15 cellular contexts compared by ENCODE assay signal in the genomic region with DNA sequence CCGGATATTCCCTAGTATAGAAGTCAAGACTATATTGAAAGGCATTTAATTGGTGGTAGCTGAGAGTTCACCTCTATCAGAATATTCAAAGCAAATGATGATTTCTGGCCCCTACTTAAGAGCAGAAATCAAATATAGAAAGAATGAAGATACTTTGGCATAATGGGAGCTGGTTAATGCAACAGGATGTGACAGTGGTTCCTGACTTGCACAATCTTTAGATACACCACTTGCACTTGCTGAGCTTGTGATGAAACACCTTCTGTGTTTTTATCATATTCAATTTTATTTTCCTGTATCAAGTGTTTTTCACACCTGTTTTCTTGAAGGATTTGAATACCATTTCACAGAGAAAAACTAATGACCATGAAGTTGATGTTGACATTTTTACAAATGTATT.
"Had no signal": no experiment of that assay in that cellular context is flagged by ENCODE, and none has a peak within 500 bp of the region (broad histone marks: within the 10 kb centered on the region; RNA-seq: fewer than 3 reads in every experiment).

No MANE protein-coding gene starts in this region.

- ATAC-seq: esophagus mucosa, left colon had no signal

- DNase-seq: activated CD4-positive, alpha-beta memory T cell treated with anti-CD3 and anti-CD28 coated beads for 36 hours; activated CD4-positive, alpha-beta T cell treated with anti-CD3 and anti-CD28 coated beads for 1 hour; activated gamma-delta T cell; activated naive CD8-positive, alpha-beta T cell treated with anti-CD3 and anti-CD28 coated beads for 36 hours; activated T-cell treated with anti-CD3 and anti-CD28 coated beads, Interleukin-2, amount 50 U/mL, for 48 hours; brain microvascular endothelial cell; dorsolateral prefrontal cortex; glutamatergic neuron; left colon; stimulated activated CD4-positive, alpha-beta T cell treated with anti-CD3 and anti-CD28 coated beads, Interleukin-12 subunit alpha, Interleukin-12 subunit beta, amount 100 ng/mL, for 4 hours; stimulated activated naive CD4-positive, alpha-beta T cell treated with Interleukin-2 at 50 U/mL for 16 hours had no signal

- H3K9me3 Mint-ChIP-seq: activated CD4-positive, alpha-beta memory T cell treated with anti-CD3 and anti-CD28 coated beads for 36 hours; activated naive CD8-positive, alpha-beta T cell treated with anti-CD3 and anti-CD28 coated beads for 36 hours; memory B cell; nephron; type B pancreatic cell had no signal

- H3K27me3 ChIP-seq: brain microvascular endothelial cell, dorsolateral prefrontal cortex had no signal

- H3K4me3 ChIP-seq: dorsolateral prefrontal cortex had no signal

- H3K36me3 Mint-ChIP-seq: activated CD4-positive, alpha-beta memory T cell treated with anti-CD3 and anti-CD28 coated beads for 36 hours; activated naive CD8-positive, alpha-beta T cell treated with anti-CD3 and anti-CD28 coated beads for 36 hours; memory B cell; type B pancreatic cell had no signal

- H3K36me3 ChIP-seq: brain microvascular endothelial cell had no signal

- H3K4me3 Mint-ChIP-seq: activated CD4-positive, alpha-beta memory T cell treated with anti-CD3 and anti-CD28 coated beads for 36 hours; activated naive CD8-positive, alpha-beta T cell treated with anti-CD3 and anti-CD28 coated beads for 36 hours; memory B cell; nephron; type B pancreatic cell had no signal

- H3K27ac ChIP-seq: brain microvascular endothelial cell had no signal

- H3K27me3 Mint-ChIP-seq: activated CD4-positive, alpha-beta memory T cell treated with anti-CD3 and anti-CD28 coated beads for 36 hours; activated naive CD8-positive, alpha-beta T cell treated with anti-CD3 and anti-CD28 coated beads for 36 hours; memory B cell; type B pancreatic cell had no signal

- H3K4me1 Mint-ChIP-seq: activated naive CD8-positive, alpha-beta T cell treated with anti-CD3 and anti-CD28 coated beads for 36 hours; memory B cell; nephron had no signal

- H3K27ac Mint-ChIP-seq: activated CD4-positive, alpha-beta memory T cell treated with anti-CD3 and anti-CD28 coated beads for 36 hours; activated naive CD8-positive, alpha-beta T cell treated with anti-CD3 and anti-CD28 coated beads for 36 hours; memory B cell; nephron; type B pancreatic cell had no signal
